9 cellular contexts compared by ENCODE assay signal in genomic region chr12:46792925-46793324, GRCh38. TPM values are rescaled to one million over a fixed set of nuclear protein-coding genes. Genes with fewer than 3 reads are reported as not detected.
"Had no signal": no experiment of that assay in that cellular context is flagged by ENCODE, and none has a peak within 500 bp of the region (broad histone marks: within the 10 kb centered on the region; RNA-seq: fewer than 3 reads in every experiment).

No MANE protein-coding gene starts in this region.

- ATAC-seq: HCT116, HepG2 had no signal

- H3K36me3 ChIP-seq: HAP-1 had no signal

- DNase-seq: GM23248, GOT3, H7, HFFc6 had no signal

- FAIRE-seq: HepG2 had no signal

- H3K9me3 ChIP-seq: HAP-1 had no signal

- H3K4me3 ChIP-seq: GM23248, HAP-1 had no signal

- H3K27ac ChIP-seq: GM23248, HL-60 had no signal

- H3K4me1 ChIP-seq: HAP-1 had no signal

RNA-seq across cellular contexts. Expression of gene SLC38A4, which starts 32.9 kb away (rescaled TPM):
- total RNA-seq: HT1080 had no signal
